In genomic region chr17:42051013-42051400, GRCh38 we compare ENCODE assay signal across 9 cellular contexts. TPM values are rescaled to one million over a fixed set of nuclear protein-coding genes. Genes with fewer than 3 reads are reported as not detected.
A peak's percentile ranks its signal among the peaks of the same experiment; 100 is the strongest.
DNase-seq lines count a peak whose midpoint lies in the region; ATAC-seq and TF ChIP-seq lines count a peak whose summit lies in the region.
"Had no signal": no experiment of that assay in that cellular context is flagged by ENCODE, and none has a peak within 500 bp of the region (broad histone marks: within the 10 kb centered on the region; RNA-seq: fewer than 3 reads in every experiment).

No MANE protein-coding gene starts in this region.

- 38% methylated on average over 8 of the region's 8 CpGs for WGBS in HUES64

- no peaks in the 10 kb centered on the region for H3K36me3 ChIP-seq in A673 (ENCODE audit: insufficient read depth, low read length, poor library complexity, severe bottlenecking)
- H3K36me3 ChIP-seq in HUES64 (ENCODE audit: insufficient read depth, low read length) = no peaks in the 10 kb centered on the region

- no peak overlapping the region for H3K9ac ChIP-seq in HUES64 (ENCODE audit: low read depth, low read length)

- H3K4me1 ChIP-seq in A673 (ENCODE audit: insufficient read depth, low read length, poor library complexity, severe bottlenecking) (no peaks in the 10 kb centered on the region), HUES64 (ENCODE audit: insufficient read depth, low read length) (peaks cover 28% of the 10 kb centered on the region)

- no peak for DNase-seq in A673 (ENCODE audit: low spot score)
- no peak for DNase-seq in effector memory CD8-positive, alpha-beta T cell
- no peak for DNase-seq in natural killer cell treated with Interleukin-12 subunit alpha and Interleukin-12 subunit beta and Interleukin-15 and Interleukin-18, amount 100 ng/mL, for 72 hours (ENCODE audit: low spot score)
- DNase-seq in NCI-H226 = no peak
- DNase-seq in erythroblast (lab: John Stamatoyannopoulos, UW) = no peak
- DNase-seq: NCI-H1048 had no signal

- intact Hi-C loops in A673 (cut with micrococcal nuclease; ENCODE audit: unreplicated experiment) = no loop called here

- no peaks in the 10 kb centered on the region for H3K9me3 ChIP-seq in A673 (ENCODE audit: low read depth, low read length, poor library complexity, severe bottlenecking)
- H3K9me3 ChIP-seq in HUES64 (ENCODE audit: insufficient read depth, low read depth, low read length) = no peaks in the 10 kb centered on the region

- no TSS peak for BruUV-seq in A673 (replicated peaks; lab: Mats Ljungman, UMichigan)

- H3K36me3 Mint-ChIP-seq in effector memory CD8-positive, alpha-beta T cell (ENCODE audit: insufficient read depth) = peaks cover 2% of the 10 kb centered on the region
- no peaks in the 10 kb centered on the region for H3K36me3 Mint-ChIP-seq in natural killer cell treated with Interleukin-12 subunit alpha and Interleukin-12 subunit beta and Interleukin-15 and Interleukin-18, amount 100 ng/mL, for 72 hours

- H3K4me3 ChIP-seq in A673 (ENCODE audit: low read depth, low read length, poor library complexity, severe bottlenecking) (peak overlapping the region; percentile 52), HUES64 (ENCODE audit: low read length) (peak overlapping the region; percentile 60)

- H3K27ac ChIP-seq in A673 (ENCODE audit: low read depth, low read length, poor library complexity, severe bottlenecking) = no peak overlapping the region
- H3K27ac ChIP-seq in HUES64 (ENCODE audit: low read depth, low read length) = no peak overlapping the region

- H3K9me3 Mint-ChIP-seq in effector memory CD8-positive, alpha-beta T cell = no peaks in the 10 kb centered on the region
- no peaks in the 10 kb centered on the region for H3K9me3 Mint-ChIP-seq in natural killer cell treated with Interleukin-12 subunit alpha and Interleukin-12 subunit beta and Interleukin-15 and Interleukin-18, amount 100 ng/mL, for 72 hours

- CTCF ChIA-PET in A673 (lab: Charles Lee) = no interaction called here

- ATAC-seq in effector memory CD8-positive, alpha-beta T cell (replicated peaks) = no peak
- no peak for ATAC-seq in natural killer cell treated with Interleukin-12 subunit alpha and Interleukin-12 subunit beta and Interleukin-15 and Interleukin-18, amount 100 ng/mL, for 72 hours
- ATAC-seq in HG02885 (IDR thresholded peaks at IDR 0.05; ENCODE audit: poor library complexity, unreplicated experiment) = no peak
- no peak for ATAC-seq in HG03354 (IDR thresholded peaks at IDR 0.05; ENCODE audit: poor library complexity, severe bottlenecking, unreplicated experiment)

- POLR2A ChIA-PET in A673 (lab: Charles Lee; ENCODE audit: low non-redundant PET) = no interaction called here

- no peak overlapping the region for H3K27ac Mint-ChIP-seq in effector memory CD8-positive, alpha-beta T cell
- H3K27ac Mint-ChIP-seq in natural killer cell treated with Interleukin-12 subunit alpha and Interleukin-12 subunit beta and Interleukin-15 and Interleukin-18, amount 100 ng/mL, for 72 hours = no peak overlapping the region

- peaks cover 39 to 68% of the 10 kb centered on the region in 2 donors for H3K27me3 Mint-ChIP-seq in effector memory CD8-positive, alpha-beta T cell
- H3K27me3 Mint-ChIP-seq in natural killer cell treated with Interleukin-12 subunit alpha and Interleukin-12 subunit beta and Interleukin-15 and Interleukin-18, amount 100 ng/mL, for 72 hours = peaks cover 36 to 39% of the 10 kb centered on the region in 2 donors

- H3K4me1 Mint-ChIP-seq in effector memory CD8-positive, alpha-beta T cell (ENCODE audit: low read depth in 2 of 2) = peaks cover 4 to 10% of the 10 kb centered on the region in 2 donors
- peaks cover 4 to 5% of the 10 kb centered on the region in 2 donors for H3K4me1 Mint-ChIP-seq in natural killer cell treated with Interleukin-12 subunit alpha and Interleukin-12 subunit beta and Interleukin-15 and Interleukin-18, amount 100 ng/mL, for 72 hours (ENCODE audit: low read depth in 2 of 2)

- H3K4me3 Mint-ChIP-seq in effector memory CD8-positive, alpha-beta T cell = peak overlapping the region; percentile 67 to 78
- peak overlapping the region; percentile 70 for H3K4me3 Mint-ChIP-seq in natural killer cell treated with Interleukin-12 subunit alpha and Interleukin-12 subunit beta and Interleukin-15 and Interleukin-18, amount 100 ng/mL, for 72 hours

- H3K27me3 ChIP-seq in A673 (replicated peaks; ENCODE audit: insufficient read depth, low read depth, low read length, poor library complexity) = no peaks in the 10 kb centered on the region
- H3K27me3 ChIP-seq in HUES64 (ENCODE audit: insufficient read depth, low read length) = peaks cover 6% of the 10 kb centered on the region; the same call in 1 of the 2 replicates

- no peak for TF ChIP-seq POLR2A in erythroblast (IDR thresholded peaks at IDR 0.05; ENCODE audit: low read length)

- TF ChIP-seq CTCF in A673 (conservative IDR thresholded peaks at IDR 0.05; ENCODE audit: low read depth, low read length) = no peak

RNA-seq across cellular contexts. Expression of gene C17orf113, which starts 0.6 kb away (rescaled TPM):
- total RNA-seq in A673 (2021) = 0.41 and 0.72 TPM in 2 replicates
- 0.55 TPM for polyA plus RNA-seq in HUES64 (2013, experiment 1 of 2)
- polyA plus RNA-seq in HUES64 (2013, experiment 2 of 2) = 1.3 TPM
- total RNA-seq in natural killer cell treated with Interleukin-12 subunit alpha and Interleukin-12 subunit beta and Interleukin-15 and Interleukin-18, amount 100 ng/mL, for 72 hours = not detected

RNA-seq across cellular contexts. Expression of gene NKIRAS2, which starts 31.1 kb away (rescaled TPM):
- 25.4 and 28.7 TPM in 2 replicates for total RNA-seq in A673 (2021)
- polyA plus RNA-seq in HUES64 (2013, experiment 1 of 2) = 34.5 TPM
- polyA plus RNA-seq in HUES64 (2013, experiment 2 of 2) = 35.7 TPM
- 10 to 100 TPM; 27.8 to 28.7 TPM for total RNA-seq in natural killer cell treated with Interleukin-12 subunit alpha and Interleukin-12 subunit beta and Interleukin-15 and Interleukin-18, amount 100 ng/mL, for 72 hours

RNA-seq across cellular contexts. Expression of gene DNAJC7, which starts 33.8 kb away (rescaled TPM):
- total RNA-seq in A673 (2021) = 77.4 and 94.6 TPM in 2 replicates
- polyA plus RNA-seq in HUES64 (2013, experiment 1 of 2) = 120 TPM
- 94.7 TPM for polyA plus RNA-seq in HUES64 (2013, experiment 2 of 2)
- total RNA-seq in natural killer cell treated with Interleukin-12 subunit alpha and Interleukin-12 subunit beta and Interleukin-15 and Interleukin-18, amount 100 ng/mL, for 72 hours = 100 to 1,000 TPM; 119 to 137 TPM

RNA-seq across cellular contexts. Expression of gene ZNF385C, which starts 47.3 kb away (rescaled TPM):
- total RNA-seq in A673 (2021) = 0.15 and 0.17 TPM in 2 replicates
- polyA plus RNA-seq in HUES64 (2013, experiment 1 of 2) = 3.4 TPM
- 4.6 TPM for polyA plus RNA-seq in HUES64 (2013, experiment 2 of 2)
- total RNA-seq in natural killer cell treated with Interleukin-12 subunit alpha and Interleukin-12 subunit beta and Interleukin-15 and Interleukin-18, amount 100 ng/mL, for 72 hours = not detected
